8 cellular contexts compared by ENCODE assay signal in genomic region chr9:38047301-38048251, GRCh38. TPM values are rescaled to one million over a fixed set of nuclear protein-coding genes. Genes with fewer than 3 reads are reported as not detected.
DNase-seq lines count a peak whose midpoint lies in the region; ATAC-seq, FAIRE-seq and TF ChIP-seq lines count a peak whose summit lies in the region.

No MANE protein-coding gene starts in this region.

- TF ChIP-seq CTCF in cardiac fibroblast (IDR thresholded peaks at IDR 0.05; ENCODE audit: low read depth, low read length) = no peak

- H3K9me3 ChIP-seq in ES-I3 (ENCODE audit: control insufficient read depth, insufficient read depth, low read length) (no peaks in the 10 kb centered on the region), small intestine (ENCODE audit: control insufficient read depth, low read depth) (no peaks in the 10 kb centered on the region)

- FAIRE-seq in small intestine (lab: Jason Lieb, UNC) = no peak

- DNase-seq in NCI-H1694 (lab: John Stamatoyannopoulos, UW) (peak; percentile 24), cardiac fibroblast (ENCODE audit: low read depth in 2 of 2) (peak; percentile 82 to 95), inferior parietal cortex (ENCODE audit: extremely low spot score) (peak; percentile 59), small intestine (peak; percentile 97)
- DNase-seq in activated CD8-positive, alpha-beta memory T cell treated with anti-CD3 and anti-CD28 coated beads, Interleukin-2, amount 50 U/mL, for 4 hours = no peak
- DNase-seq in activated CD4-positive, CD25-positive, alpha-beta regulatory T cell treated with anti-CD3 and anti-CD28 coated beads, Interleukin-2, amount 50 U/mL, for 72 hours = no peak

- ATAC-seq in HG03521 (IDR thresholded peaks at IDR 0.05; ENCODE audit: unreplicated experiment) = no peak

- 19 to 31% (median 24%) methylated on average over 15 of the region's 15 CpGs for WGBS in small intestine, 3 donors

- H3K9ac ChIP-seq in ES-I3 (ENCODE audit: low read depth, low read length) = peak overlapping the region; percentile 12; the same call in 1 of the 2 replicates

- H3K27ac ChIP-seq in small intestine (ENCODE audit: low read depth in 1 of 2, low read length in 1 of 2) = peak overlapping the region; percentile 63 to 95

- peak overlapping the region in 1 of 2 donors; percentile 15 for H3K4me3 ChIP-seq in cardiac fibroblast (replicated peaks in 1 of 2; ENCODE audit: low read depth in 2 of 2, low read length in 2 of 2)
- no peak overlapping the region for H3K4me3 ChIP-seq in small intestine (ENCODE audit: low read depth in 1 of 2, low read length in 2 of 2)

- H3K4me1 ChIP-seq in ES-I3 (ENCODE audit: insufficient read depth, low read length) (peaks cover 43% of the 10 kb centered on the region), small intestine (ENCODE audit: control insufficient read depth in 2 of 2, insufficient read depth in 1 of 2, low read depth in 1 of 2, low read length in 1 of 2) (peaks cover 10 to 11% of the 10 kb centered on the region in 2 donors)

- H3K36me3 ChIP-seq in ES-I3 (ENCODE audit: insufficient read depth, low read length) (no peaks in the 10 kb centered on the region), small intestine (ENCODE audit: control insufficient read depth in 2 of 2, insufficient read depth in 2 of 2, low read length in 2 of 2) (no peaks in the 10 kb centered on the region)

- H3K27me3 ChIP-seq in small intestine (ENCODE audit: control insufficient read depth in 2 of 2, insufficient read depth in 2 of 2, low read length in 2 of 2) = no peaks in the 10 kb centered on the region

RNA-seq across cellular contexts. Expression of gene SHB, which starts 21.5 kb away (rescaled TPM):
- 10 to 100 TPM in 1 of 3 donors, 1 to 10 TPM in 2; 8.9 to 18.9 (median 9.2) TPM for polyA plus RNA-seq in small intestine

Comparison
In these comparisons a context has a peak if more than half of its experiments do, and no peak if none do; other contexts are left out.
1. DNase-seq: peak in NCI-H1694 (single experiment), cardiac fibroblast (2 of 2), inferior parietal cortex (single experiment) and small intestine (single experiment); none in activated CD8-positive, alpha-beta memory T cell treated with anti-CD3 and anti-CD28 coated beads, Interleukin-2, amount 50 U/mL, for 4 hours (single experiment) and activated CD4-positive, CD25-positive, alpha-beta regulatory T cell treated with anti-CD3 and anti-CD28 coated beads, Interleukin-2, amount 50 U/mL, for 72 hours (single experiment).